In the genomic region with DNA sequence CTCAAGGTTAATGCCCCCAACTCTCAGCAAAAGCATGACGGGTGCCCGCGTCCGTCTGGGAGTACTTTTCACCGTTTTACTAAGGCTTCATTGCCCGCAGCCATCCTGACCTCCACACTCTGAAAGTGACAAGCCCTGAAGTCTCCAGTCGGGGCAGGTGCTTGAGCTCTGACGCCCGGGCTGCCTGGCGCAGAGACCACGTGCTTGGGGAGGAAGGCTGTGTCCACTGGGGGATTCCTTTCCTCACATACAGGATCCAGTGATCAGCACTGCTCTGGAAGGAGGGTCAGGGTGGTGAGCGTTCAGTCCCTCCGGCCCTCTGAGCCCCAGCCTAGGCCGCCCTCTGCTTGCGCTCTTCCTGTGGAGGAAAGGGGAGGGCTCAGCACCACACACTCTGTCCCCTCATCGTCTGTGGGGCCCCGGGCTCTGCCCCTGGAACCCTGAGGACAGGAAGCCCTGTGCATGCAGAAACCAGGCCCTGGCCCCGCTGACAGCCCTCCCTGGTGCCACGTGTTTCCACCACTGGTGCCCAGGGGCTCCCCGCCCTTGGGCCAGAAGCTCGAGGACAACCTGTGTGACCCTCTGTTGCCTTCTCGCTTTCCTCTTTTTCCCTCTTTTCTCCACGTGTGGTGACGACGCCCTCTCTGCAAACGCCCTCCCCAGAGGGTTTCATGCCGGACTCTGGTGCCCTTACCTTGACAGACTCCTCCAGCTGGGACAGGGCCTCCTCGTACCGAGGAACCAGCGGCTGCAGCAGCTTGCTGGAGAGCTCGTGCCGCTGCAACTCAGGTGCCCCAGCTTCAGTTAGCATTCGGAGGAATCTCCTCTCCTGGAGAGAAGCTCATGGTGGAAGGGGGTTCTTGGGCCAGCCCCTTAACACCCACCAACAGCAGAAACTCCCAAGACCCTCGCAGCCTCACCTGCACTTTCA, we compare ENCODE assay signal across 2 cellular contexts.
TF ChIP-seq lines count a peak whose summit lies in the region.

No MANE protein-coding gene starts in this region.

TF ChIP-seq in HepG2, 621 proteins besides CTCF, POLR2A, EP300 and RAD21:
- TF ChIP-seq NFIC (IDR thresholded peaks at IDR 0.05; ENCODE audit: low read length) (no peak), AGO1 (IDR thresholded peaks at IDR 0.05; ENCODE audit: low read depth, low read length, poor library complexity, severe bottlenecking) (peak; percentile 74), AGO2 (optimal IDR thresholded peaks at IDR 0.05; ENCODE audit: low read depth, low read length) (peak; percentile 49), ZNF83 (CRISPR knock-in tag; IDR thresholded peaks at IDR 0.05; ENCODE audit: borderline replicate concordance) (no peak), ZNF615 (CRISPR knock-in tag; IDR thresholded peaks at IDR 0.05; ENCODE audit: borderline replicate concordance) (no peak), EED (CRISPR knock-in tag; IDR thresholded peaks at IDR 0.05) (no peak), ZNF691 (CRISPR knock-in tag; IDR thresholded peaks at IDR 0.05; ENCODE audit: borderline replicate concordance, low read depth) (no peak), BORCS8-MEF2B (CRISPR knock-in tag; IDR thresholded peaks at IDR 0.05) (no peak), TOPORS (CRISPR knock-in tag; IDR thresholded peaks at IDR 0.05) (no peak), ZNF496 (CRISPR knock-in tag; IDR thresholded peaks at IDR 0.05; ENCODE audit: insufficient replicate concordance) (no peak), PITX1 (CRISPR knock-in tag; IDR thresholded peaks at IDR 0.05) (no peak)
- TF ChIP-seq, protein P1, sequence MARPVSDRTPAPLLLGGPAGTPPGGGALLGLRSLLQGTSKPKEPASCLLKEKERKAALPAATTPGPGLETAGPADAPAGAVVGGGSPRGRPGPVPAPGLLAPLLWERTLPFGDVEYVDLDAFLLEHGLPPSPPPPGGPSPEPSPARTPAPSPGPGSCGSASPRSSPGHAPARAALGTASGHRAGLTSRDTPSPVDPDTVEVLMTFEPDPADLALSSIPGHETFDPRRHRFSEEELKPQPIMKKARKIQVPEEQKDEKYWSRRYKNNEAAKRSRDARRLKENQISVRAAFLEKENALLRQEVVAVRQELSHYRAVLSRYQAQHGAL (CRISPR knock-in tag; IDR thresholded peaks at IDR 0.05; ENCODE audit: not compliant biosample characterization) = no peak

TF ChIP-seq in GM23338, 12 proteins besides CTCF, POLR2A, EP300 and RAD21:
- TF ChIP-seq POLR2AphosphoS5 (IDR thresholded peaks at IDR 0.05; ENCODE audit: low read depth) = no peak
- no peak for TF ChIP-seq STAT1 (IDR thresholded peaks at IDR 0.05; ENCODE audit: unreplicated experiment)
TF ChIP-seq in GM23338: peak in this region for 0.
